In the genomic region with DNA sequence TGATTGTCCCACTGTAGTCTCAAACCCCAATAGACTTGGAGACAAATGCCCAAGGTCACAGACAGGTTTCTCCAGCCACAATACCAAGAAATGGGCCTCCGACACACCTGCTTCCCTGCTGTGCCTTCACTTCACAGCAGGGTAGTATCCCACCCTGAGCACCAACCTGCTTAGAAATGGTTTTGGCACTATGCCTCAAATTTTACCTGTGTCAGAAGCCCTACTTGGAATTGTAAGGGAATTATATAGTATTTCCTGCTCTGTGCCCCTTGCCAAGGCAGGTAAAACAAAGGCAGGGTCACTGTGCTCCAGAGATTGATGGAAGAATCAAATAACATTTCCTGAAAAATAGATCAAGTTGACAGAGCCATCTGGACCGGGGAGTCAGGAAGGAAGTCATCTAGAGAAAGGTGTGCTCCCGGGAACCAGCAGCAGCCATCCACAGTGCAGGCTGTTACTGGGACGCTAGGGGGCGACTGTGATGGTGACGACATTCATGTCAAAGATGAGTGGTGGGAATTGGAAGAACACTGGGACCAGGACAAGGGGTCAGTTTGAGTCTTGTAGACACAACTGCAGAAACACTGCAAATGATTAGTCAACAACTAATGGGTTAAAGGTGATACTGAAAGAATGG, we compare ENCODE assay signal across 11 cellular contexts.
DNase-seq lines count a peak whose midpoint lies in the region; ATAC-seq and TF ChIP-seq lines count a peak whose summit lies in the region.
"Had no signal": no experiment of that assay in that cellular context is flagged by ENCODE, and none has a peak within 500 bp of the region (broad histone marks: within the 10 kb centered on the region; RNA-seq: fewer than 3 reads in every experiment).

No MANE protein-coding gene starts in this region.

- no peaks in the 10 kb centered on the region for H3K36me3 Mint-ChIP-seq in activated T-cell treated with anti-CD3 and anti-CD28 coated beads, Interleukin-2, amount 50 U/mL, for 4 hours (ENCODE audit: insufficient read depth)
- H3K36me3 Mint-ChIP-seq in neural progenitor cell, result no peaks in the 10 kb centered on the region

- 42 to 43% methylated on average over 2 to 4 of the region's 6 CpGs for WGBS in gastroesophageal sphincter (ENCODE audit: low coverage in 1 of 2), 2 donors

- H3K27me3 ChIP-seq in neural progenitor cell (no peaks in the 10 kb centered on the region), gastroesophageal sphincter (no peaks in the 10 kb centered on the region)
- H3K27me3 ChIP-seq: ovary had no signal

- no peaks in the 10 kb centered on the region for H4K20me1 ChIP-seq in neural progenitor cell (ENCODE audit: low read depth)

- no peaks in the 10 kb centered on the region for H3F3A ChIP-seq in neural progenitor cell (ENCODE audit: low read depth)

- no peaks in the 10 kb centered on the region for H3K36me3 ChIP-seq in neural progenitor cell
- no peaks in the 10 kb centered on the region for H3K36me3 ChIP-seq in gastroesophageal sphincter
- H3K36me3 ChIP-seq: ovary had no signal

- DNase-seq in activated T-cell treated with anti-CD3 and anti-CD28 coated beads for 48 hours (ENCODE audit: low read depth), result peak; percentile 14
- DNase-seq in activated T-cell treated with anti-CD3 and anti-CD28 coated beads, Interleukin-2, amount 50 U/mL, for 4 hours, result no peak
- no peak for DNase-seq in astrocyte of the cerebellum (ENCODE audit: low read depth)
- DNase-seq in neural progenitor cell (ENCODE audit: low spot score), result peak; percentile 50
- no peak for DNase-seq in GF-D8 (lab: John Stamatoyannopoulos, UW)
- DNase-seq: activated CD8-positive, alpha-beta memory T cell treated with anti-CD3 and anti-CD28 coated beads, Interleukin-2, amount 50 U/mL, for 4 hours; ovary had no signal

- H3K9me3 ChIP-seq in neural progenitor cell (ENCODE audit: low read depth) (no peaks in the 10 kb centered on the region), gastroesophageal sphincter (no peaks in the 10 kb centered on the region)
- H3K9me3 ChIP-seq: ovary had no signal

- no peaks in the 10 kb centered on the region for H3K79me2 ChIP-seq in neural progenitor cell (ENCODE audit: low read depth)

- no peak overlapping the region for H3K4me3 ChIP-seq in astrocyte of the cerebellum (ENCODE audit: low read depth, low read length)
- H3K4me3 ChIP-seq in neural progenitor cell, result no peak overlapping the region
- no peak overlapping the region for H3K4me3 ChIP-seq in gastroesophageal sphincter
- H3K4me3 ChIP-seq: ovary had no signal

- peaks cover 24% of the 10 kb centered on the region for H3K27me3 Mint-ChIP-seq in activated T-cell treated with anti-CD3 and anti-CD28 coated beads, Interleukin-2, amount 50 U/mL, for 4 hours (ENCODE audit: low read depth)
- H3K27me3 Mint-ChIP-seq in neural progenitor cell (ENCODE audit: insufficient read depth, low read depth), result peaks cover 3% of the 10 kb centered on the region

- TF ChIP-seq CTCF in astrocyte of the cerebellum (IDR thresholded peaks at IDR 0.05; ENCODE audit: low read depth, low read length, missing control alignments) (peak; percentile 24), neural progenitor cell (IDR thresholded peaks at IDR 0.05) (peak; percentile 64), gastroesophageal sphincter (IDR thresholded peaks at IDR 0.05) (no peak)

- H3K4me3 Mint-ChIP-seq in activated T-cell treated with anti-CD3 and anti-CD28 coated beads, Interleukin-2, amount 50 U/mL, for 4 hours, result no peak overlapping the region
- H3K4me3 Mint-ChIP-seq in neural progenitor cell, result no peak overlapping the region
- H3K4me3 Mint-ChIP-seq: B cell had no signal

- H3K27ac Mint-ChIP-seq in neural progenitor cell, result no peak overlapping the region
- H3K27ac Mint-ChIP-seq: B cell had no signal

- no peak for ATAC-seq in activated T-cell treated with anti-CD3 and anti-CD28 coated beads, Interleukin-2, amount 50 U/mL, for 4 hours
- ATAC-seq in HG02885 (IDR thresholded peaks at IDR 0.05; ENCODE audit: poor library complexity, unreplicated experiment) (peak; percentile 43), HG02763 (IDR thresholded peaks at IDR 0.05; ENCODE audit: unreplicated experiment) (no peak), gastroesophageal sphincter (no peak)

- no peak for TF ChIP-seq POLR2A in gastroesophageal sphincter (IDR thresholded peaks at IDR 0.05)

- no peaks in the 10 kb centered on the region for H3K4me1 Mint-ChIP-seq in activated T-cell treated with anti-CD3 and anti-CD28 coated beads, Interleukin-2, amount 50 U/mL, for 4 hours (ENCODE audit: low read depth)
- no peaks in the 10 kb centered on the region for H3K4me1 Mint-ChIP-seq in neural progenitor cell

- in situ Hi-C loops in astrocyte of the cerebellum (cut with HindIII; ENCODE audit: low sequenced_read_pairs), result no loop called here

- H3K9me3 Mint-ChIP-seq in activated T-cell treated with anti-CD3 and anti-CD28 coated beads, Interleukin-2, amount 50 U/mL, for 4 hours, result no peaks in the 10 kb centered on the region
- no peaks in the 10 kb centered on the region for H3K9me3 Mint-ChIP-seq in neural progenitor cell

- no peak overlapping the region for H2AFZ ChIP-seq in neural progenitor cell (replicated peaks)

- no peaks in the 10 kb centered on the region for H3K4me1 ChIP-seq in neural progenitor cell
- H3K4me1 ChIP-seq in gastroesophageal sphincter, result peaks cover 0 to 5% (median 0%) of the 10 kb centered on the region in 3 donors

- TF ChIP-seq EP300 in gastroesophageal sphincter (IDR thresholded peaks at IDR 0.05), result no peak

- H3K9ac ChIP-seq in neural progenitor cell, result no peak overlapping the region

- H3K4me2 ChIP-seq in neural progenitor cell, result no peak overlapping the region

- H3K27ac ChIP-seq in neural progenitor cell (no peak overlapping the region), gastroesophageal sphincter (no peak overlapping the region)
- H3K27ac ChIP-seq: ovary had no signal

Comparison
In these comparisons a context has a peak if more than half of its experiments do, and no peak if none do; other contexts are left out.
1. DNase-seq: peak in activated T-cell treated with anti-CD3 and anti-CD28 coated beads for 48 hours (single experiment) and neural progenitor cell (single experiment); none in activated T-cell treated with anti-CD3 and anti-CD28 coated beads, Interleukin-2, amount 50 U/mL, for 4 hours (single experiment), astrocyte of the cerebellum (single experiment) and GF-D8 (single experiment).
2. CTCF ChIP-seq: peak in astrocyte of the cerebellum (single experiment) and neural progenitor cell (single experiment); none in gastroesophageal sphincter (0 of 4).